1 cellular context compared by ENCODE assay signal in genomic region chr6:112227992-112228391, GRCh38.
TF ChIP-seq lines count a peak whose summit lies in the region.

No MANE protein-coding gene starts in this region.

TF ChIP-seq in HepG2, 621 proteins besides CTCF, POLR2A, EP300 and RAD21 (continued from another document):
- no peak for TF ChIP-seq AFF4 (CRISPR knock-in tag; IDR thresholded peaks at IDR 0.05)
